In the genomic region with DNA sequence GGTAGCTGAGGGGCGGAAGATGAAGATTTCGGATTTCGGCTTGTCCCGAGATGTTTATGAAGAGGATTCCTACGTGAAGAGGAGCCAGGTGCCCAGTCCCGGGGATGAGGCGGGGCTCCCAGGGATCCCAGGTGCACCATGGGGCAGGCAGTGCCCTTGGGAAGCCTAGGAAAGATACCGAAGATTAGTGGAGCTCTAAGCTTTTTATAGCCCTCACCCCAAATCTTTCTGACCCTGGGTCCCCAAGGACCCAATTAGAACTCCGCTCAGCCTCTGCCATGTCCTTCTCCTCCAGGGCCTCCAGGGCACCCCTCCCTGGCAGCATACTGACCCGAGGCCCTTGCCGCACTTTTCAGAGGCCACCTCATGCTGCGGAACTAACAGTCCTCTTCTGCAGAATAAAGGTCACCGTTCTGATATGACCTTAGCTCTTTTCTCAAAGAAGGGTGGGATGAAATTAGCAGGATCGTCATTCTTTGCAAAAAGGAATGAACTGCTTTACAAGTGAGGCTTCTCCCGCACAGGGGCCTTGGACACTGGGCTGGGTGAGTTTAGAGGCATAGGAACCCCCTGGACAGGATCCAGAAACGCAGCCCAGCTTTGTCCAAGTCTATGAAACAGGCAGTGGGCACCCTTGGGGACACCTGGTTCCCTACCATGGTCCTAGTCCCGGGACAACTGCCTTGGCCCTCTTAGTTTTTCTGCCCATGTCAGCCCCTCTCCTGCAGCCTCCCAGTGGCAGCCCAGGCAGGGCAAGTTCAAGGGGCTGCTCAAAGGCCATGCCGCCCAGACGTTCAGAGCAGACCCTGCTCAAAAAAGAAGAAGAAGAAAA, we compare ENCODE assay signal across 13 cellular contexts. TPM values are rescaled to one million over a fixed set of nuclear protein-coding genes. Genes with fewer than 3 reads are reported as not detected.
DNase-seq lines count a peak whose midpoint lies in the region; ATAC-seq, FAIRE-seq and TF ChIP-seq lines count a peak whose summit lies in the region.
"Had no signal": no experiment of that assay in that cellular context is flagged by ENCODE, and none has a peak within 500 bp of the region (broad histone marks: within the 10 kb centered on the region; RNA-seq: fewer than 3 reads in every experiment).

No MANE protein-coding gene starts in this region.

- H3K4me3 Mint-ChIP-seq in natural killer cell (peak overlapping the region; percentile 76), progenitor cell of endocrine pancreas (ENCODE audit: low read depth) (no peak overlapping the region)
- H3K4me3 Mint-ChIP-seq: brain, GM23338, nephron progenitor cell had no signal

- peaks cover 25 to 34% of the 10 kb centered on the region in 2 donors for H3K4me1 Mint-ChIP-seq in natural killer cell
- H3K4me1 Mint-ChIP-seq in progenitor cell of endocrine pancreas (ENCODE audit: low read depth) = no peaks in the 10 kb centered on the region
- H3K4me1 Mint-ChIP-seq: GM23338 had no signal

- TF ChIP-seq CTCF in natural killer cell (IDR thresholded peaks at IDR 0.05) (no peak), progenitor cell of endocrine pancreas (IDR thresholded peaks at IDR 0.05; ENCODE audit: unreplicated experiment) (no peak)

- DNase-seq in GM12892 (ENCODE audit: insufficient read length) (no peak), natural killer cell (no peak), H54 (ENCODE audit: insufficient read length, low spot score) (no peak), progenitor cell of endocrine pancreas (ENCODE audit: low spot score, unreplicated experiment) (no peak)
- peak; percentile 64 for DNase-seq in activated CD8-positive, alpha-beta memory T cell treated with anti-CD3 and anti-CD28 coated beads, Interleukin-2, amount 50 U/mL, for 48 hours
- DNase-seq: kidney glomerular epithelial cell, MM.1S, NCI-H2171 treated with DMSO at 0.1 percent for 48 hours, nephron progenitor cell had no signal

- H3K36me3 Mint-ChIP-seq in natural killer cell = no peaks in the 10 kb centered on the region
- no peaks in the 10 kb centered on the region for H3K36me3 Mint-ChIP-seq in progenitor cell of endocrine pancreas (ENCODE audit: insufficient read depth)
- H3K36me3 Mint-ChIP-seq: brain had no signal

- ATAC-seq in GM21390 (IDR thresholded peaks at IDR 0.05; ENCODE audit: unreplicated experiment) (peak; percentile 13), natural killer cell (no peak), esophagus mucosa (no peak)
- ATAC-seq: GM23338 had no signal

- intact Hi-C loops in natural killer cell (cut with micrococcal nuclease) = loop anchor here (1.0 to 2.0 kb wide), 2 partner anchors 16 to 18 kb away; a partner anchor contains a TSS

- peak overlapping the region; percentile 90 to 95 for H3K27ac Mint-ChIP-seq in natural killer cell
- no peak overlapping the region for H3K27ac Mint-ChIP-seq in progenitor cell of endocrine pancreas
- H3K27ac Mint-ChIP-seq: GM23338 had no signal

- TF ChIP-seq POLR2A in GM12892 (IDR thresholded peaks at IDR 0.05; ENCODE audit: low read depth, low read length) (no peak), H54 (IDR thresholded peaks at IDR 0.05; ENCODE audit: low read depth, low read length) (no peak)

- FAIRE-seq in GM12892 (lab: Jason Lieb, UNC) (peak; percentile 17), H54 (lab: Jason Lieb, UNC) (no peak)

- H3K9me3 Mint-ChIP-seq in natural killer cell (no peaks in the 10 kb centered on the region), progenitor cell of endocrine pancreas (ENCODE audit: low read depth) (no peaks in the 10 kb centered on the region)
- H3K9me3 Mint-ChIP-seq: brain, GM23338, nephron progenitor cell had no signal

- H3K27me3 Mint-ChIP-seq in natural killer cell (ENCODE audit: low read depth in 2 of 2) (no peaks in the 10 kb centered on the region), progenitor cell of endocrine pancreas (peaks cover 4% of the 10 kb centered on the region)

RNA-seq across cellular contexts. Expression of a gene that starts 17.9 kb away (rescaled TPM):
- polyA plus RNA-seq in GM12892 (2012; ENCODE audit: missing spikeins) = 9.1 TPM
- total RNA-seq in natural killer cell (10 to 100 TPM; 49.9 to 57.4 (median 52.8) TPM), progenitor cell of endocrine pancreas (8.9 and 9.3 TPM in 2 replicates), esophagus mucosa (4.9 TPM)

RNA-seq across cellular contexts. Expression of a gene that starts 43.5 kb away (rescaled TPM):
- polyA plus RNA-seq in GM12892 (2012; ENCODE audit: missing spikeins) = not detected
- total RNA-seq in natural killer cell (under 1 TPM in 1 of 3 donors, not detected in 2; 0.16 TPM), progenitor cell of endocrine pancreas (0.75 and 1.5 TPM in 2 replicates), esophagus mucosa (0.20 TPM)
